ENCODE assay signal across 8 cellular contexts in the genomic region with DNA sequence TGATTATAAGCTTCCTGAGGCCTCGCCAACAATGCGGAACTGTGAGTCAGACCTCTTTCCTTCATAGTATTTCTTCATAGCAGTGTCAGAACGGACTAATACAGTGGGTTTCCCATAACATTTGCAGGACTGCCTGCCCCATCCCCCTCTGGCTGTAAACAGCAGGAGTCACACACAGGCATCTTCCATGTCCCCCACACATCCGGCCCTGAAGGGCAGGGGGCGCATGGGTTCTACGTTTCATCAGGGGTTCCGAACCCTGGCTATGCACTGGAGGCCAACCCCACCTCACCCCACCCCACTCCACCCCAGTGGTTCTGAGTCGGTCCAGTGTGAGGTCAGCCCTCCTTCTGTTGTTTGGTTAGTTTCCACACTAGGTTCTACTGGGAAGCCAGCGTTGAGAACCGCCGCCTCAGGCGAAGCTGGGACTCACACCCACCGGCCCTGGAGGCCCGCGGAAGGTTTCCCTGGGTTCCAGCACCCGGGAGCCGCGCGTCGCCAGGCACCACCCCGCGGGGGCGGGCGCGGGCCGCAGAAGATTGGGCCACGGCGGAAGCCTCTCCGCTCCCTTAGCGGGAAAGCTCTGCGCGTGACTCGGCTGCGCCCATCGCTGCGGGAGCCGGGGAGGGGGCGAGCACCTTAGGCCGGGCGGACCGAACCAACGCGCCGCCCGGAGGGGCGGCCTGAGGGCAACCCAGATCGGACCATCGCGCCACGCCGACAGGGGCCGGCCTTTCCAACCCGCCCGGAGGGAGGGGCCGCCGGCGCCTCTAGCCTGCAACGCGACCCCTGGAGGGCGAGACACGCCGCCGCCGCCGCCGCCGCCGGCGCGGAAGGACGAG. TPM values are rescaled to one million over a fixed set of nuclear protein-coding genes. Genes with fewer than 3 reads are reported as not detected.
DNase-seq lines count a peak whose midpoint lies in the region; ATAC-seq and TF ChIP-seq lines count a peak whose summit lies in the region.

A gene with protein sequence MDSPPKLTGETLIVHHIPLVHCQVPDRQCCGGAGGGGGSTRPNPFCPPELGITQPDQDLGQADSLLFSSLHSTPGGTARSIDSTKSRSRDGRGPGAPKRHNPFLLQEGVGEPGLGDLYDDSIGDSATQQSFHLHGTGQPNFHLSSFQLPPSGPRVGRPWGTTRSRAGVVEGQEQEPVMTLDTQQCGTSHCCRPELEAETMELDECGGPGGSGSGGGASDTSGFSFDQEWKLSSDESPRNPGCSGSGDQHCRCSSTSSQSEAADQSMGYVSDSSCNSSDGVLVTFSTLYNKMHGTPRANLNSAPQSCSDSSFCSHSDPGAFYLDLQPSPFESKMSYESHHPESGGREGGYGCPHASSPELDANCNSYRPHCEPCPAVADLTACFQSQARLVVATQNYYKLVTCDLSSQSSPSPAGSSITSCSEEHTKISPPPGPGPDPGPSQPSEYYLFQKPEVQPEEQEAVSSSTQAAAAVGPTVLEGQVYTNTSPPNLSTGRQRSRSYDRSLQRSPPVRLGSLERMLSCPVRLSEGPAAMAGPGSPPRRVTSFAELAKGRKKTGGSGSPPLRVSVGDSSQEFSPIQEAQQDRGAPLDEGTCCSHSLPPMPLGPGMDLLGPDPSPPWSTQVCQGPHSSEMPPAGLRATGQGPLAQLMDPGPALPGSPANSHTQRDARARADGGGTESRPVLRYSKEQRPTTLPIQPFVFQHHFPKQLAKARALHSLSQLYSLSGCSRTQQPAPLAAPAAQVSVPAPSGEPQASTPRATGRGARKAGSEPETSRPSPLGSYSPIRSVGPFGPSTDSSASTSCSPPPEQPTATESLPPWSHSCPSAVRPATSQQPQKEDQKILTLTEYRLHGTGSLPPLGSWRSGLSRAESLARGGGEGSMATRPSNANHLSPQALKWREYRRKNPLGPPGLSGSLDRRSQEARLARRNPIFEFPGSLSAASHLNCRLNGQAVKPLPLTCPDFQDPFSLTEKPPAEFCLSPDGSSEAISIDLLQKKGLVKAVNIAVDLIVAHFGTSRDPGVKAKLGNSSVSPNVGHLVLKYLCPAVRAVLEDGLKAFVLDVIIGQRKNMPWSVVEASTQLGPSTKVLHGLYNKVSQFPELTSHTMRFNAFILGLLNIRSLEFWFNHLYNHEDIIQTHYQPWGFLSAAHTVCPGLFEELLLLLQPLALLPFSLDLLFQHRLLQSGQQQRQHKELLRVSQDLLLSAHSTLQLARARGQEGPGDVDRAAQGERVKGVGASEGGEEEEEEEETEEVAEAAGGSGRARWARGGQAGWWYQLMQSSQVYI (N-terminal part only) (plus strand): TSS at position 799 of the 842 bp plus-strand sequence. CDS start 56,411 bp downstream, outside the sequence.

- H3K27me3 ChIP-seq in MM.1S (replicated peaks; ENCODE audit: insufficient read depth, low read length) (no peaks in the 10 kb centered on the region), SJSA1 (replicated peaks) (no peaks in the 10 kb centered on the region), heart left ventricle (no peaks in the 10 kb centered on the region)

- intact Hi-C loops in heart left ventricle (cut with DNase I) = loop anchor here in 8 of 10 donors (1.0 to 5.0 kb wide), 10 partner anchors 21 to 168 kb away; a partner anchor contains a TSS

- peak within 1 kb of the TSS; percentile 63 for H3K4me2 ChIP-seq in MM.1S (ENCODE audit: low read depth, low read length)

- H3F3A ChIP-seq in MM.1S (ENCODE audit: insufficient read depth, low read length) = peaks cover 9% of the 10 kb centered on the region; the same call in 1 of the 2 replicates

- WGBS in heart left ventricle, 4 donors = 1 to 2% (median 2%) methylated on average over 18 to 71 of the region's 71 CpGs
- 1% methylated on average over 71 of the region's 71 CpGs for WGBS in urinary bladder

- no peaks in the 10 kb centered on the region for H3K9me2 ChIP-seq in MM.1S (replicated peaks; ENCODE audit: insufficient read depth, low read length)

- peak within 1 kb of the TSS; percentile 45; the same call in 1 of the 2 replicates for H3K9ac ChIP-seq in MM.1S (ENCODE audit: low read length)

- H3K4me3 Mint-ChIP-seq in osteocyte (ENCODE audit: unreplicated experiment) = peak within 1 kb of the TSS; percentile 96

- peak within 1 kb of the TSS; percentile 71 for H2AFZ ChIP-seq in MM.1S (ENCODE audit: low read length)

- ATAC-seq in heart left ventricle = peak; percentile 78 to 90 (median 87)
- ATAC-seq in GM18873 (IDR thresholded peaks at IDR 0.05; ENCODE audit: low FRiP score, unreplicated experiment) = no peak

- H3K27ac ChIP-seq in MM.1S (ENCODE audit: low read length) (no peak within 1 kb of the TSS), SJSA1 (peak within 1 kb of the TSS; percentile 84), heart left ventricle (peak within 1 kb of the TSS; percentile 87 to 98 (median 96)), urinary bladder (ENCODE audit: low read depth) (peak within 1 kb of the TSS; percentile 89)

- TF ChIP-seq CTCF in GM10266 (IDR thresholded peaks at IDR 0.05; ENCODE audit: control insufficient read depth, insufficient read depth, low read depth, missing control alignments) = no peak
- no peak for TF ChIP-seq CTCF in MM.1S (IDR thresholded peaks at IDR 0.05; ENCODE audit: low read length)
- TF ChIP-seq CTCF in heart left ventricle (IDR thresholded peaks at IDR 0.05) = peak; percentile 17 to 64 (median 46)
- peak; percentile 58 for TF ChIP-seq CTCF in osteocyte (IDR thresholded peaks at IDR 0.05)

- H4K20me1 ChIP-seq in MM.1S (ENCODE audit: insufficient read depth, low read length) = no peaks in the 10 kb centered on the region

- peak in 1 of 2 donors; percentile 79 for TF ChIP-seq POLR2A in heart left ventricle (IDR thresholded peaks at IDR 0.05)

- H3K79me2 ChIP-seq in MM.1S (ENCODE audit: low read length) = no peaks in the 10 kb centered on the region; the same call in 1 of the 2 replicates

- peak within 1 kb of the TSS; percentile 96 for H3K27ac Mint-ChIP-seq in osteocyte (ENCODE audit: unreplicated experiment)

- H3K4me1 ChIP-seq in MM.1S (ENCODE audit: low read length) (no peaks in the 10 kb centered on the region; the same call in 1 of the 2 replicates), SJSA1 (replicated peaks) (peaks cover 21% of the 10 kb centered on the region), heart left ventricle (peaks cover 5 to 40% (median 31%) of the 10 kb centered on the region in 12 donors), urinary bladder (ENCODE audit: insufficient read depth) (no peaks in the 10 kb centered on the region)

- H3K4me1 Mint-ChIP-seq in osteocyte (ENCODE audit: unreplicated experiment) = peaks cover 42% of the 10 kb centered on the region

- H3K36me3 Mint-ChIP-seq in osteocyte (ENCODE audit: unreplicated experiment) = peaks cover 3% of the 10 kb centered on the region

- no peaks in the 10 kb centered on the region for H3K27me3 Mint-ChIP-seq in osteocyte (ENCODE audit: unreplicated experiment)

- H3K9me3 ChIP-seq in MM.1S (replicated peaks; ENCODE audit: insufficient read depth, low read length) = no peaks in the 10 kb centered on the region
- no peaks in the 10 kb centered on the region for H3K9me3 ChIP-seq in SJSA1 (replicated peaks)
- peaks cover 0 to 8% (median 0%) of the 10 kb centered on the region in 12 donors for H3K9me3 ChIP-seq in heart left ventricle

- H3K36me3 ChIP-seq in MM.1S (replicated peaks; ENCODE audit: insufficient read depth, low read length) (no peaks in the 10 kb centered on the region), SJSA1 (peaks cover 2% of the 10 kb centered on the region; the same call in 1 of the 2 replicates), heart left ventricle (no peaks in the 10 kb centered on the region), urinary bladder (ENCODE audit: insufficient read depth) (no peaks in the 10 kb centered on the region)

- DNase-seq in GM10266 (ENCODE audit: extremely low spot score) (peak; percentile 50), MM.1S (peak; percentile 80), SJSA1 (ENCODE audit: low read depth in 1 of 2, low spot score in 2 of 2) (peak; percentile 83 to 87), amygdala (lab: John Stamatoyannopoulos, UW) (peak in 55 of 56 donors; percentile 34 to 92 (median 79)), heart left ventricle (peak; percentile 87 to 92 (median 91)), osteocyte (ENCODE audit: extremely low spot score, unreplicated experiment) (peak; percentile 95)

- H3K9me3 Mint-ChIP-seq in osteocyte (ENCODE audit: unreplicated experiment) = no peaks in the 10 kb centered on the region

- peak within 1 kb of the TSS; percentile 57 for H3K4me3 ChIP-seq in MM.1S (ENCODE audit: low read length)
- H3K4me3 ChIP-seq in SJSA1 = peak within 1 kb of the TSS; percentile 71
- H3K4me3 ChIP-seq in heart left ventricle = peak within 1 kb of the TSS; percentile 53 to 97 (median 86)
- peak within 1 kb of the TSS; percentile 66 for H3K4me3 ChIP-seq in urinary bladder (ENCODE audit: low read depth, low read length)

RNA-seq across cellular contexts. Expression of the gene that starts here (rescaled TPM):
- 22.1 and 24.0 TPM in 2 replicates for total RNA-seq in SJSA1 (2014; rRNA removed; shearing (Covaris generic))
- 10 to 100 TPM; 23.0 to 56.1 (median 30.5) TPM for total RNA-seq in heart left ventricle
- 10 to 100 TPM; 23.8 to 38.0 TPM for polyA plus RNA-seq in heart left ventricle
- 59.4 and 67.1 TPM in 2 replicates for total RNA-seq in osteocyte
- total RNA-seq in urinary bladder = 17.2 TPM
- 42.5 TPM for polyA plus RNA-seq in urinary bladder

Comparison
In these comparisons a context has a peak if more than half of its experiments do, and no peak if none do; other contexts are left out.
1. CTCF ChIP-seq: peak in heart left ventricle (12 of 12) and osteocyte (single experiment); none in GM10266 (single experiment) and MM.1S (single experiment).
2. Peak in every context shown above with its lines, with median percentiles within 50 percentile points of each other: DNase-seq and H3K4me3 ChIP-seq.